Comparison of ENCODE assay signal across 1 cellular context in the genomic region with DNA sequence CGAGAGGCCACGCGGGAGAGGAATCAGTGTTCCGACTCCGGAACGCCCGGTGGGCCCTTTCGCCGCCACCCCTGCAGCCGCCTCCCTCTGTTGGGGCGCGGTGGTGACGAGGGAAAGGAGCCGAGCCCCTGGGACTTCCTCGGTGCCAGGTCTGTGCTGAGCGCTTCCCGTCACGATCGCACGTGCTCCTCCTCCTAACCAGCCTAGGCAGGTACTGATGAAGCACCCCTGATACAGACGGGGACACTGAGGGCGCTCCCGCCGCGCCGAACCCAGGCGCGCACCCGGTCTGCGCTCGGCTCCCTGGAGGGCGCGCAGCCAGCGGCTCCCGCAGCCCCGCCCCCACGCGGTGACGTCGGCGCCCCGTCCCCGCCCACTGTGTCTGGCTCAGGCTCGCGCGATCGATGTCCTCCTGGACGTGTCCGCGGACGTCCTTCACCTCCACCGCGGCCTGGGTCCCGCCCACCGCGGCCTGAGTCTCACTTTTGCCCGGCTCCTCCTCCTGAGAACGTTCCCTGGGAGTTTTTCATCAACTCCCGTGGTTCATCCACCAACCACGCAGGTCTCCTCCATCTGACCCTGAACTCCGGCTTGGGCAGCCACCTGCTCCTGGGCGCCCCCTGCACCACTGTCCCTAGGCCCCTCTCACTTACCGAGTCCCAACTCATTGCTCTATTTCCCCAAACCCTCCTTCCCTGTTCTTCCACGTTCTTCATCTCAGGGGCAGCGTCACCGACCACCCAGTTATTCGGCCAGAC.
A peak's percentile ranks its signal among the peaks of the same experiment; 100 is the strongest.
TF ChIP-seq lines count a peak whose summit lies in the region.

No MANE protein-coding gene starts in this region.

TF ChIP-seq in H1, 55 proteins besides CTCF, POLR2A, EP300 and RAD21:
- no peak for TF ChIP-seq POU5F1 (IDR thresholded peaks at IDR 0.05; ENCODE audit: low read depth, low read length)
- no peak for TF ChIP-seq TAF1 (IDR thresholded peaks at IDR 0.05; ENCODE audit: low read depth, low read length)
- no peak for TF ChIP-seq GABPA (IDR thresholded peaks at IDR 0.05; ENCODE audit: borderline replicate concordance, insufficient read depth, low read length)
- TF ChIP-seq TBP (IDR thresholded peaks at IDR 0.05; ENCODE audit: low read depth, low read length): no peak
- TF ChIP-seq SP1 (IDR thresholded peaks at IDR 0.05; ENCODE audit: low read depth, low read length): no peak
- TF ChIP-seq, protein P1, sequence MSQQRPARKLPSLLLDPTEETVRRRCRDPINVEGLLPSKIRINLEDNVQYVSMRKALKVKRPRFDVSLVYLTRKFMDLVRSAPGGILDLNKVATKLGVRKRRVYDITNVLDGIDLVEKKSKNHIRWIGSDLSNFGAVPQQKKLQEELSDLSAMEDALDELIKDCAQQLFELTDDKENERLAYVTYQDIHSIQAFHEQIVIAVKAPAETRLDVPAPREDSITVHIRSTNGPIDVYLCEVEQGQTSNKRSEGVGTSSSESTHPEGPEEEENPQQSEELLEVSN (IDR thresholded peaks at IDR 0.05): no peak; the same call in 1 of the 2 replicates
- TF ChIP-seq JUN (IDR thresholded peaks at IDR 0.05; ENCODE audit: low read depth, low read length): no peak
- TF ChIP-seq, protein P2, sequence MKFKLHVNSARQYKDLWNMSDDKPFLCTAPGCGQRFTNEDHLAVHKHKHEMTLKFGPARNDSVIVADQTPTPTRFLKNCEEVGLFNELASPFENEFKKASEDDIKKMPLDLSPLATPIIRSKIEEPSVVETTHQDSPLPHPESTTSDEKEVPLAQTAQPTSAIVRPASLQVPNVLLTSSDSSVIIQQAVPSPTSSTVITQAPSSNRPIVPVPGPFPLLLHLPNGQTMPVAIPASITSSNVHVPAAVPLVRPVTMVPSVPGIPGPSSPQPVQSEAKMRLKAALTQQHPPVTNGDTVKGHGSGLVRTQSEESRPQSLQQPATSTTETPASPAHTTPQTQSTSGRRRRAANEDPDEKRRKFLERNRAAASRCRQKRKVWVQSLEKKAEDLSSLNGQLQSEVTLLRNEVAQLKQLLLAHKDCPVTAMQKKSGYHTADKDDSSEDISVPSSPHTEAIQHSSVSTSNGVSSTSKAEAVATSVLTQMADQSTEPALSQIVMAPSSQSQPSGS (IDR thresholded peaks at IDR 0.05; ENCODE audit: low read length): no peak
- TF ChIP-seq JUND (IDR thresholded peaks at IDR 0.05; ENCODE audit: low read length): no peak
- no peak for TF ChIP-seq YY1 (IDR thresholded peaks at IDR 0.05; ENCODE audit: low read depth, low read length)
- TF ChIP-seq, protein P3, sequence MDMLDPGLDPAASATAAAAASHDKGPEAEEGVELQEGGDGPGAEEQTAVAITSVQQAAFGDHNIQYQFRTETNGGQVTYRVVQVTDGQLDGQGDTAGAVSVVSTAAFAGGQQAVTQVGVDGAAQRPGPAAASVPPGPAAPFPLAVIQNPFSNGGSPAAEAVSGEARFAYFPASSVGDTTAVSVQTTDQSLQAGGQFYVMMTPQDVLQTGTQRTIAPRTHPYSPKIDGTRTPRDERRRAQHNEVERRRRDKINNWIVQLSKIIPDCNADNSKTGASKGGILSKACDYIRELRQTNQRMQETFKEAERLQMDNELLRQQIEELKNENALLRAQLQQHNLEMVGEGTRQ (IDR thresholded peaks at IDR 0.05; ENCODE audit: low read length): no peak
- no peak for TF ChIP-seq CEBPB (IDR thresholded peaks at IDR 0.05; ENCODE audit: low read depth, low read length)
- no peak for TF ChIP-seq BCL11A (IDR thresholded peaks at IDR 0.05; ENCODE audit: low read depth in 2 of 2, low read length in 2 of 2)
- no peak; the same call in 1 of the 2 replicates for TF ChIP-seq CHD2 (IDR thresholded peaks at IDR 0.05; ENCODE audit: low read length)
- 0 out of 2 replicates have a peak, but pooled peaks have one; percentile 32 for TF ChIP-seq BACH1 (IDR thresholded peaks at IDR 0.05; ENCODE audit: low read length)
- TF ChIP-seq RBBP5 (IDR thresholded peaks at IDR 0.05; ENCODE audit: borderline replicate concordance, low read depth, low read length): peak; percentile 95
- TF ChIP-seq MAFK (IDR thresholded peaks at IDR 0.05; ENCODE audit: low read depth, low read length): no peak
- TF ChIP-seq SAP30 (IDR thresholded peaks at IDR 0.05; ENCODE audit: insufficient read depth, insufficient replicate concordance, low read length): no peak
- TF ChIP-seq EZH2 (IDR thresholded peaks at IDR 0.05; ENCODE audit: low read depth, low read length, severe bottlenecking): no peak
- no peak for TF ChIP-seq SIN3A (conservative IDR thresholded peaks at IDR 0.05 in 1 of 2, IDR thresholded peaks at IDR 0.05 in 1 of 2; ENCODE audit: low read depth in 1 of 2, low read length in 2 of 2)
- no peak for TF ChIP-seq HDAC2 (IDR thresholded peaks at IDR 0.05; ENCODE audit: borderline replicate concordance in 1 of 2, low read depth in 2 of 2, low read length in 2 of 2)
- no peak for TF ChIP-seq CBX8 (IDR thresholded peaks at IDR 0.05; ENCODE audit: borderline replicate concordance, low read depth, low read length)
- peak; percentile 83 for TF ChIP-seq CREB1 (IDR thresholded peaks at IDR 0.05)
- peak; percentile 89 for TF ChIP-seq KDM4A (IDR thresholded peaks at IDR 0.05; ENCODE audit: low read depth, low read length, severe bottlenecking)
- TF ChIP-seq ASH2L (IDR thresholded peaks at IDR 0.05; ENCODE audit: low read length): peak; percentile 76
- TF ChIP-seq PHF8 (conservative IDR thresholded peaks at IDR 0.05; ENCODE audit: low read depth, low read length): peak; percentile 63
- no peak for TF ChIP-seq TCF12 (IDR thresholded peaks at IDR 0.05; ENCODE audit: low read depth, low read length)
- TF ChIP-seq SIRT6 (IDR thresholded peaks at IDR 0.05; ENCODE audit: low read length): no peak
- no peak for TF ChIP-seq SUZ12 (IDR thresholded peaks at IDR 0.05; ENCODE audit: low read length)
- no peak for TF ChIP-seq GTF2F1 (IDR thresholded peaks at IDR 0.05; ENCODE audit: borderline replicate concordance, low read depth, low read length)
- no peak for TF ChIP-seq ATF3 (IDR thresholded peaks at IDR 0.05; ENCODE audit: insufficient read depth, low read depth, low read length)
- TF ChIP-seq NANOG (IDR thresholded peaks at IDR 0.05; ENCODE audit: insufficient read depth, low read depth, low read length, poor library complexity, severe bottlenecking): no peak
- TF ChIP-seq CHD1 (IDR thresholded peaks at IDR 0.05; ENCODE audit: low read depth, low read length): no peak
- TF ChIP-seq CHD7 (IDR thresholded peaks at IDR 0.05; ENCODE audit: insufficient replicate concordance, low read length): no peak
- no peak for TF ChIP-seq TEAD4 (IDR thresholded peaks at IDR 0.05; ENCODE audit: low read depth, low read length)
- no peak for TF ChIP-seq SIX5 (IDR thresholded peaks at IDR 0.05; ENCODE audit: low read depth, low read length)
- no peak for TF ChIP-seq RFX5 (IDR thresholded peaks at IDR 0.05; ENCODE audit: borderline replicate concordance, low read depth, low read length)
- no peak for TF ChIP-seq BRCA1 (IDR thresholded peaks at IDR 0.05; ENCODE audit: low read depth, low read length)
- no peak for TF ChIP-seq SP4 (IDR thresholded peaks at IDR 0.05; ENCODE audit: low read length)
- TF ChIP-seq KDM5A (IDR thresholded peaks at IDR 0.05; ENCODE audit: low read length): no peak
- no peak for TF ChIP-seq RNF2 (IDR thresholded peaks at IDR 0.05; ENCODE audit: borderline replicate concordance, low read depth, low read length, missing control alignments, poor library complexity, severe bottlenecking)
- TF ChIP-seq KDM1A (IDR thresholded peaks at IDR 0.05; ENCODE audit: borderline replicate concordance, low read length): no peak
- TF ChIP-seq TAF7 (optimal IDR thresholded peaks at IDR 0.05; ENCODE audit: borderline replicate concordance, low read depth, low read length): no peak
- TF ChIP-seq ZNF274 (IDR thresholded peaks at IDR 0.05; ENCODE audit: borderline replicate concordance, extremely low read depth, low read length): no peak
- TF ChIP-seq, protein P4, sequence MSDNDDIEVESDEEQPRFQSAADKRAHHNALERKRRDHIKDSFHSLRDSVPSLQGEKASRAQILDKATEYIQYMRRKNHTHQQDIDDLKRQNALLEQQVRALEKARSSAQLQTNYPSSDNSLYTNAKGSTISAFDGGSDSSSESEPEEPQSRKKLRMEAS (IDR thresholded peaks at IDR 0.05): peak; percentile 55; the same call in 1 of the 2 replicates
- TF ChIP-seq POLR2AphosphoS5 (IDR thresholded peaks at IDR 0.05; ENCODE audit: low read depth, low read length): no peak
- TF ChIP-seq RXRA (IDR thresholded peaks at IDR 0.05; ENCODE audit: insufficient read depth, low read depth, low read length): no peak
- no peak for TF ChIP-seq SRF (IDR thresholded peaks at IDR 0.05; ENCODE audit: low read depth, low read length)
- TF ChIP-seq CTBP2 (IDR thresholded peaks at IDR 0.05; ENCODE audit: borderline replicate concordance, insufficient read depth, insufficient read length, low read length): no peak
- no peak for TF ChIP-seq FOSL1 (IDR thresholded peaks at IDR 0.05; ENCODE audit: insufficient read depth, low read depth, low read length)
- no peak for TF ChIP-seq NRF1 (IDR thresholded peaks at IDR 0.05; ENCODE audit: low read depth, low read length)
- no peak for TF ChIP-seq HDAC6 (IDR thresholded peaks at IDR 0.05; ENCODE audit: low read depth, low read length)
- no peak for TF ChIP-seq EGR1 (IDR thresholded peaks at IDR 0.05; ENCODE audit: borderline replicate concordance, low read depth, low read length)
- TF ChIP-seq CBX5 (IDR thresholded peaks at IDR 0.05; ENCODE audit: low read depth, low read length): no peak
- TF ChIP-seq SP2 (IDR thresholded peaks at IDR 0.05; ENCODE audit: low read length): no peak
